16 cellular contexts compared by ENCODE assay signal in genomic region chrX:31237189-31237588, GRCh38.
DNase-seq lines count a peak whose midpoint lies in the region; ATAC-seq and FAIRE-seq lines count a peak whose summit lies in the region.
"Had no signal": no experiment of that assay in that cellular context is flagged by ENCODE, and none has a peak within 500 bp of the region (broad histone marks: within the 10 kb centered on the region; RNA-seq: fewer than 3 reads in every experiment).

No MANE protein-coding gene starts in this region.

- peaks cover 10% of the 10 kb centered on the region; the same call in 1 of the 2 replicates for H4K20me1 ChIP-seq in BLaER1

- no peak for FAIRE-seq in HTR-8/SVneo (lab: Jason Lieb, UNC)
- FAIRE-seq: endothelial cell of umbilical vein had no signal

- H3K4me3 ChIP-seq in BLaER1: no peak overlapping the region
- H3K4me3 ChIP-seq: skin epidermis, transverse colon had no signal

- H3K4me1 ChIP-seq in BLaER1: peaks cover 31% of the 10 kb centered on the region
- H3K4me1 ChIP-seq: transverse colon had no signal

- peaks cover 98% of the 10 kb centered on the region for H3K27me3 ChIP-seq in BLaER1
- H3K27me3 ChIP-seq: transverse colon had no signal

- H3K4me2 ChIP-seq in BLaER1: peak overlapping the region; percentile 10; the same call in 1 of the 2 replicates

- H3K27ac ChIP-seq in BLaER1: no peak overlapping the region
- H3K27ac ChIP-seq: skin epidermis, transverse colon had no signal

- no peaks in the 10 kb centered on the region for H3K36me3 ChIP-seq in BLaER1
- H3K36me3 ChIP-seq: transverse colon had no signal

- peak; percentile 56 for ATAC-seq in GM19397 (IDR thresholded peaks at IDR 0.05; ENCODE audit: unreplicated experiment)
- ATAC-seq in HG02763 (IDR thresholded peaks at IDR 0.05; ENCODE audit: unreplicated experiment): peak; percentile 43
- peak; percentile 47 for ATAC-seq in HG03558 (IDR thresholded peaks at IDR 0.05; ENCODE audit: extremely low read depth, unreplicated experiment)
- ATAC-seq: left ventricle myocardium superior had no signal

- no peaks in the 10 kb centered on the region for H3K9me3 ChIP-seq in BLaER1
- H3K9me3 ChIP-seq: transverse colon had no signal

- no peak overlapping the region for H3K9ac ChIP-seq in BLaER1

- DNase-seq in HTR-8/SVneo (ENCODE audit: insufficient read length, low spot score) (no peak), SW480 (ENCODE audit: low spot score) (no peak), HUDEP-2 (lab: John Stamatoyannopoulos, UW; ENCODE audit: unreplicated experiment in 76 of 76) (no peak)
- DNase-seq in stimulated activated CD4-positive, alpha-beta T cell treated with anti-CD3 and anti-CD28 coated beads, Interleukin-2, amount 100 ng/mL, for 24 hours: no peak
- DNase-seq: activated CD4-positive, alpha-beta memory T cell treated with anti-CD3 and anti-CD28 coated beads, Interleukin-2, amount 10 ng/mL, durations not matched to agents 7 days and 5 days; activated naive CD4-positive, alpha-beta T cell; left ventricle myocardium superior; NCI-H2171 treated with DMSO at 0.1 percent for 48 hours; T1000; transverse colon had no signal
